In the genomic region with DNA sequence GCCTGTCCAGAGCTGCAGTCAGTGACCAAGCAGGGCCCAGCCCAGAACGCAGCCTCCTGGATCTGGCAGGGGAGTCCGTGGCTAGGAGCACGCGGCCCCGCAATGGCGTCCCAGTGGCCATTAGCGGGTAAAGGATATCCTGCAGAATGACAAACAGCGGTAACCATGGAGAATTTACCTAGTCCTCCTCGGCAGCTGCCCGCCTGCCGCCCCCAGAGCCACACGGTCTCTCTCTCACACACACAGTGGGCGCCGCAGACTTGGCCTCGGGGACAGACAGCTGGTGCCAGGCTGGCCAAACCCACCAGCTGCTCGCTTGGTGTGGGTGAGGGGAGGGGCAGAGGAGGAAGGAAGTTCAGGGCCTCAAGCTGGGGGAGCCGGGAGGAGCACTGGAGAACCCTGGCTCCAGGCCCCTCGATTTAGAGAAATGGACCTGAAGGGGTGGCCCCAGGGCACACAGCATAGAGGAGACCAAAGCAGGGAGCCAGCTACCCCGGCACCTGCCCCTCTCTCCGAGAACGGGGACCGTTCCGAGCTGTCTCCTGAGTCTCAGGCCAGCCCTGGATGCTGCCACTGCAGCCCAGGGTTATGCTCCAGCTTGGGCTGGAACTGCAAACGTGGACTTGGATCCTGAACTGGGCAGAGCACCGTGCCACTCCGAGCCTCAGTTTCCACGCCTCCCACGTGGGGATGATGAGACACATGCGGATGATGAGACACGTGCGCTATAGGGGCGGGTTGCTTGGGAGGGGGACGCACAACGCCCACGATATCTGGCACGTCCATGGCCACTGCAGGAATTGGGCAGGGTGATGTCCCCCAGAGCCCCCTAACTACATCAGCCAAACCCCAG, we compare ENCODE assay signal across 8 cellular contexts. TPM values are rescaled to one million over a fixed set of nuclear protein-coding genes. Genes with fewer than 3 reads are reported as not detected.
A peak's percentile ranks its signal among the peaks of the same experiment; 100 is the strongest.
DNase-seq lines count a peak whose midpoint lies in the region; ATAC-seq and TF ChIP-seq lines count a peak whose summit lies in the region.

No MANE protein-coding gene starts in this region.

- H3K9me3 Mint-ChIP-seq in activated CD8-positive, alpha-beta T cell treated with anti-CD3 and anti-CD28 coated beads for 36 hours = no peaks in the 10 kb centered on the region
- no peaks in the 10 kb centered on the region for H3K9me3 Mint-ChIP-seq in stimulated activated naive CD8-positive, alpha-beta T cell treated with anti-CD3 and anti-CD28 coated beads, Interleukin-15, Interleukin-2, amounts not matched to agents 100 ng/mL and 50 ng/mL, for 24 hours

- ATAC-seq in Right ventricle myocardium inferior (no peak), GM21360 (IDR thresholded peaks at IDR 0.05; ENCODE audit: unreplicated experiment) (no peak), GM18909 (IDR thresholded peaks at IDR 0.05; ENCODE audit: poor library complexity, unreplicated experiment) (no peak), HG02588 (IDR thresholded peaks at IDR 0.05; ENCODE audit: unreplicated experiment) (no peak)
- ATAC-seq in activated CD8-positive, alpha-beta T cell treated with anti-CD3 and anti-CD28 coated beads for 36 hours = no peak

- POLR2A ChIA-PET in activated CD8-positive, alpha-beta T cell treated with anti-CD3 and anti-CD28 coated beads for 36 hours (lab: Charles Lee) = interaction anchor here (0.6 to 1.9 kb wide), 6 partner anchors 10 to 239 kb away, joined by 3 to 5 read pairs (median 4); no protein-coding TSS in a partner anchor

- peaks cover 19% of the 10 kb centered on the region for H3K4me1 Mint-ChIP-seq in activated CD8-positive, alpha-beta T cell treated with anti-CD3 and anti-CD28 coated beads for 36 hours (ENCODE audit: low read depth)
- peaks cover 25% of the 10 kb centered on the region for H3K4me1 Mint-ChIP-seq in stimulated activated naive CD8-positive, alpha-beta T cell treated with anti-CD3 and anti-CD28 coated beads, Interleukin-15, Interleukin-2, amounts not matched to agents 100 ng/mL and 50 ng/mL, for 24 hours (ENCODE audit: low read depth)

- TF ChIP-seq CTCF in activated CD8-positive, alpha-beta T cell treated with anti-CD3 and anti-CD28 coated beads for 36 hours (IDR thresholded peaks at IDR 0.05) = no peak

- intact Hi-C loops in Right ventricle myocardium inferior (cut with DNase I) (no loop called here), cardiac septum (cut with DNase I) (no loop called here)
- intact Hi-C loops in activated CD8-positive, alpha-beta T cell treated with anti-CD3 and anti-CD28 coated beads for 36 hours (cut with micrococcal nuclease) = no loop called here

- H3K27me3 Mint-ChIP-seq in activated CD8-positive, alpha-beta T cell treated with anti-CD3 and anti-CD28 coated beads for 36 hours = no peaks in the 10 kb centered on the region
- no peaks in the 10 kb centered on the region for H3K27me3 Mint-ChIP-seq in stimulated activated naive CD8-positive, alpha-beta T cell treated with anti-CD3 and anti-CD28 coated beads, Interleukin-15, Interleukin-2, amounts not matched to agents 100 ng/mL and 50 ng/mL, for 24 hours

- H3K4me3 Mint-ChIP-seq in activated CD8-positive, alpha-beta T cell treated with anti-CD3 and anti-CD28 coated beads for 36 hours = peak overlapping the region; percentile 91
- peak overlapping the region; percentile 90 for H3K4me3 Mint-ChIP-seq in stimulated activated naive CD8-positive, alpha-beta T cell treated with anti-CD3 and anti-CD28 coated beads, Interleukin-15, Interleukin-2, amounts not matched to agents 100 ng/mL and 50 ng/mL, for 24 hours

- CTCF ChIA-PET in activated CD8-positive, alpha-beta T cell treated with anti-CD3 and anti-CD28 coated beads for 36 hours (lab: Charles Lee) = interaction anchor here (1.6 to 2.8 kb wide), 3 partner anchors 30 to 314 kb away, joined by 6 to 12 read pairs (median 10); a partner anchor contains a TSS

- peaks cover 13% of the 10 kb centered on the region for H3K36me3 Mint-ChIP-seq in activated CD8-positive, alpha-beta T cell treated with anti-CD3 and anti-CD28 coated beads for 36 hours (ENCODE audit: low read depth)
- peaks cover 7% of the 10 kb centered on the region for H3K36me3 Mint-ChIP-seq in stimulated activated naive CD8-positive, alpha-beta T cell treated with anti-CD3 and anti-CD28 coated beads, Interleukin-15, Interleukin-2, amounts not matched to agents 100 ng/mL and 50 ng/mL, for 24 hours (ENCODE audit: low read depth)

- DNase-seq in Right ventricle myocardium inferior (ENCODE audit: missing footprints) (peak; percentile 79), cardiac septum (ENCODE audit: low spot score) (no peak), inferior parietal cortex (ENCODE audit: extremely low spot score) (peak; percentile 51)
- no peak for DNase-seq in activated CD8-positive, alpha-beta T cell treated with anti-CD3 and anti-CD28 coated beads for 36 hours

- no peak overlapping the region for H3K27ac Mint-ChIP-seq in activated CD8-positive, alpha-beta T cell treated with anti-CD3 and anti-CD28 coated beads for 36 hours
- peak overlapping the region; percentile 36 for H3K27ac Mint-ChIP-seq in stimulated activated naive CD8-positive, alpha-beta T cell treated with anti-CD3 and anti-CD28 coated beads, Interleukin-15, Interleukin-2, amounts not matched to agents 100 ng/mL and 50 ng/mL, for 24 hours

RNA-seq across cellular contexts. Expression of a gene that starts 3.4 kb away (rescaled TPM):
- total RNA-seq in Right ventricle myocardium inferior (74.9 TPM), cardiac septum (82.3 TPM)
- total RNA-seq in activated CD8-positive, alpha-beta T cell treated with anti-CD3 and anti-CD28 coated beads for 36 hours = 100 to 1,000 TPM; 108 to 111 TPM

RNA-seq across cellular contexts. Expression of a gene that starts 35.0 kb away (rescaled TPM):
- total RNA-seq in Right ventricle myocardium inferior (8.1 TPM), cardiac septum (7.8 TPM)
- 10 to 100 TPM; 28.1 to 31.0 TPM for total RNA-seq in activated CD8-positive, alpha-beta T cell treated with anti-CD3 and anti-CD28 coated beads for 36 hours

RNA-seq across cellular contexts. Expression of a gene that starts 35.3 kb away (rescaled TPM):
- 21.3 TPM for total RNA-seq in Right ventricle myocardium inferior
- total RNA-seq in cardiac septum = 22.0 TPM
- total RNA-seq in activated CD8-positive, alpha-beta T cell treated with anti-CD3 and anti-CD28 coated beads for 36 hours = 100 to 1,000 TPM in 1 of 2 experiments, 10 to 100 TPM in 1; 96.9 to 101 TPM

Comparison
In these comparisons a context has a peak if more than half of its experiments do, and no peak if none do; other contexts are left out.
1. DNase-seq: peak in Right ventricle myocardium inferior (single experiment) and inferior parietal cortex (single experiment); none in cardiac septum (single experiment) and activated CD8-positive, alpha-beta T cell treated with anti-CD3 and anti-CD28 coated beads for 36 hours (single experiment).